9 cellular contexts compared by ENCODE assay signal in the genomic region with DNA sequence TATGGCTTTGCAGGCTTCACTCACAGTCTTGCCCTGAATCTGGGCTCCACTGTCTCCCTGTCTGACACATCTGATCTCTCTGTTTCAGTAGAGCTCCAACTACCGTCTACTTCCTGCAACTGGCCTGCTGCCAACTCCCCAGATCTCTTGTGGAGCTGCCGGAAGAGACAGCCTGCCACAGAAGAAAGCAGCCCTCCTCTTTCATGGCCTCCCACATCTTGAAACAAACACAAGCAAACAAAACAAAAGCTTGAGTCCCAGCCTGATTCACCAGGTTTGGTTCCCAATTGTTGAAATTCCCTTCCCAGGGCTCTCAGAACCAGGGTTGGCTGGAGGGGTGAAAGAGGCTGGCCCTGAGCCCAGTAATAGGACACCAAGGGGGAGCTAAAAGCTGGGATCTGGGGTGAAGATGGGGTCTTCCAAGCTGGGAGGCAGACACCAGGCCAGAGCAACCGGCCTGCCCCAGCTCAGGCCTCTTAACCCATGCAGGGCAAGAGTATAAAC. TPM values are rescaled to one million over a fixed set of nuclear protein-coding genes. Genes with fewer than 3 reads are reported as not detected.
A peak's percentile ranks its signal among the peaks of the same experiment; 100 is the strongest.
DNase-seq lines count a peak whose midpoint lies in the region; ATAC-seq and TF ChIP-seq lines count a peak whose summit lies in the region.
"Had no signal": no experiment of that assay in that cellular context is flagged by ENCODE, and none has a peak within 500 bp of the region (broad histone marks: within the 10 kb centered on the region; RNA-seq: fewer than 3 reads in every experiment).

No MANE protein-coding gene starts in this region.

- H3K36me3 ChIP-seq in RWPE2 (ENCODE audit: low read depth) (no peaks in the 10 kb centered on the region), subcutaneous abdominal adipose tissue (ENCODE audit: control insufficient read depth in 5 of 5, insufficient read depth in 5 of 5, low read length in 5 of 5) (no peaks in the 10 kb centered on the region)
- H3K36me3 ChIP-seq: upper lobe of left lung had no signal

- H3K4me3 ChIP-seq in AG10803 (ENCODE audit: low read length) (no peak overlapping the region), RWPE2 (ENCODE audit: severe bottlenecking) (no peak overlapping the region), fibroblast of villous mesenchyme (ENCODE audit: low read depth, low read length) (no peak overlapping the region), subcutaneous abdominal adipose tissue (ENCODE audit: low read depth in 1 of 5, low read length in 5 of 5) (peak overlapping the region in 3 of 5 donors; percentile 0 to 18 (median 16))
- H3K4me3 ChIP-seq: upper lobe of left lung had no signal

- no peak overlapping the region for H3K27ac ChIP-seq in RWPE2 (ENCODE audit: poor library complexity, severe bottlenecking)
- H3K27ac ChIP-seq in subcutaneous abdominal adipose tissue (ENCODE audit: low read depth, low read length): no peak overlapping the region

- ATAC-seq in RWPE2 (ENCODE audit: low read depth) (peak; percentile 52; the same call in 2 of the 3 replicates), omental fat pad (ENCODE audit: low FRiP score) (peak; percentile 62), HG03135 (IDR thresholded peaks at IDR 0.05; ENCODE audit: unreplicated experiment) (no peak)

- no peaks in the 10 kb centered on the region for H3K4me1 ChIP-seq in RWPE2 (ENCODE audit: insufficient read depth, poor library complexity, severe bottlenecking)
- peaks cover 6 to 16% (median 12%) of the 10 kb centered on the region in 5 donors for H3K4me1 ChIP-seq in subcutaneous abdominal adipose tissue (ENCODE audit: control insufficient read depth in 5 of 5, insufficient read depth in 5 of 5, low read length in 5 of 5)

- DNase-seq in AG10803 (ENCODE audit: low read depth) (peak; percentile 79), KG1 (lab: John Stamatoyannopoulos, UW) (peak; percentile 39), RWPE2 (ENCODE audit: low spot score) (no peak), fibroblast of villous mesenchyme (ENCODE audit: low read depth) (peak; percentile 86), omental fat pad (ENCODE audit: low spot score) (peak; percentile 62)
- peak; percentile 40 for DNase-seq in activated T-helper 9 cell treated with anti-CD3 and anti-CD28 coated beads, Interleukin-2, amount 50 U/mL, for 16 hours (ENCODE audit: low read depth)

- H3K27me3 ChIP-seq in RWPE2 (ENCODE audit: insufficient read depth, poor library complexity, severe bottlenecking) (no peaks in the 10 kb centered on the region), subcutaneous abdominal adipose tissue (ENCODE audit: control insufficient read depth in 5 of 5, insufficient read depth in 4 of 5, low read length in 5 of 5) (peaks cover 0 to 2% (median 0%) of the 10 kb centered on the region in 5 donors)
- H3K27me3 ChIP-seq: upper lobe of left lung had no signal

- H3K9me3 ChIP-seq in RWPE2 (ENCODE audit: severe bottlenecking): no peaks in the 10 kb centered on the region
- no peaks in the 10 kb centered on the region for H3K9me3 ChIP-seq in subcutaneous abdominal adipose tissue (ENCODE audit: control insufficient read depth in 5 of 5, low read length in 5 of 5)
- H3K9me3 ChIP-seq: upper lobe of left lung had no signal

- TF ChIP-seq CTCF in AG10803 (conservative IDR thresholded peaks at IDR 0.05; ENCODE audit: low read length) (peak; percentile 18; the same call in 1 of the 2 replicates), RWPE2 (IDR thresholded peaks at IDR 0.05; ENCODE audit: poor library complexity, severe bottlenecking) (no peak), fibroblast of villous mesenchyme (IDR thresholded peaks at IDR 0.05; ENCODE audit: insufficient read depth, low read depth, low read length) (no peak), omental fat pad (IDR thresholded peaks at IDR 0.05) (no peak)

- H3K9ac ChIP-seq in subcutaneous abdominal adipose tissue (ENCODE audit: low read length in 5 of 5): no peak overlapping the region

RNA-seq across cellular contexts. Expression of gene CA12, which starts 55.3 kb away (rescaled TPM):
- total RNA-seq in fibroblast of villous mesenchyme (8.1 and 15.1 TPM in 2 replicates), omental fat pad (10 to 100 TPM in 2 of 4 donors, 1 to 10 TPM in 1, under 1 TPM in 1; 0.75 to 27.1 (median 10.2) TPM)

Comparison
In these comparisons a context has a peak if more than half of its experiments do, and no peak if none do; other contexts are left out.
1. H3K4me3 ChIP-seq: peak in subcutaneous abdominal adipose tissue (3 of 5); none in AG10803 (single experiment), RWPE2 (single experiment) and fibroblast of villous mesenchyme (single experiment).